In the genomic region with DNA sequence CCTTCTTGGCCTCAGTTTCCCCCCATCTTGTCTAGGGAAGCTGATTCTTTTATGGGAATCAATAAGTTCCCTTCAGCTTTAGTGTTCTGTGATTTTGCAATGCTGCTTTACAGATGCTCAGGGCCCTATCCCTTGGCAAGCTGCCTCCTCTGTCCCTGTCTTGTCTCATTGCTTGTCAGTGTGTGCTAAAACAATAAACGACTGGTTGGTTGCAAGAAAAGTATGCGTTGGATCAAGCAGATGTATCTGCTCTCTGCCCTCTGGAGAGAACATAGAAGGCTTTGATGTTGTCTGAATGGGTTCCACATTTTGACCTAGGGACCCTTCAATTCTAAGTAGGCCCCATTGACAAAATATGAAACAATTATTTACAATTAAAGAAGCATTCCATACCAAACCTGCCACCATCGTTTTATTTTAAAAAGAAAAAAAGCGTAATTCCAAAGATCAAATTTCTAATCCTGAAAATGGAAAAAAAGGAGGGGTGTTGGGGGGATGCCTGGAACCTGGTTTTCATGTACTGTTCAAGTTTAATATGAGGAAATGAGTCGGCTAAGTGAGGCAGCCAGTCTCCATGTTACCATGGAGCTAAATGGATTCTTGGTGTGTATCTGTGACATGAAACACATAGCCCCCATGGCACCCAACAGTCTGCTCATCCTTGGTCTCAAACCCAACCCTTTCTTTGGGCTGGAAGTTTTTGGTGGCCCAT, we compare ENCODE assay signal across 15 cellular contexts. TPM values are rescaled to one million over a fixed set of nuclear protein-coding genes. Genes with fewer than 3 reads are reported as not detected.
DNase-seq lines count a peak whose midpoint lies in the region.
"Had no signal": no experiment of that assay in that cellular context is flagged by ENCODE, and none has a peak within 500 bp of the region (broad histone marks: within the 10 kb centered on the region; RNA-seq: fewer than 3 reads in every experiment).

No MANE protein-coding gene starts in this region.

- H3K9ac ChIP-seq in skeletal muscle tissue (ENCODE audit: low read depth in 1 of 3, low read length in 3 of 3), result no peak overlapping the region

- peak overlapping the region; percentile 7 for H3K27ac ChIP-seq in skeletal muscle tissue (ENCODE audit: low read depth, low read length)
- H3K27ac ChIP-seq: brain microvascular endothelial cell, foreskin keratinocyte had no signal

- no peaks in the 10 kb centered on the region for H3K9me3 ChIP-seq in skeletal muscle tissue (ENCODE audit: control insufficient read depth in 3 of 3, low read length in 3 of 3)

- H3K36me3 ChIP-seq in skeletal muscle tissue (ENCODE audit: control insufficient read depth in 3 of 3, insufficient read depth in 3 of 3, low read length in 3 of 3), result no peaks in the 10 kb centered on the region
- H3K36me3 ChIP-seq: brain microvascular endothelial cell had no signal

- DNase-seq in GM04504 (ENCODE audit: low read depth) (peak; percentile 65), amniotic epithelial cell (ENCODE audit: low read depth) (peak; percentile 81), hepatic stellate cell (ENCODE audit: low spot score) (peak; percentile 34), middle frontal gyrus (ENCODE audit: extremely low spot score, low spot score) (no peak), inferior parietal cortex (ENCODE audit: extremely low spot score) (no peak), Ammon's horn (ENCODE audit: low spot score) (no peak)
- DNase-seq: activated naive CD4-positive, alpha-beta T cell treated with Interleukin-2 at 50 U/mL for 16 hours; brain microvascular endothelial cell; foreskin keratinocyte; NCI-H2029 treated with DMSO at 0.1 percent for 48 hours; NCI-H524 treated with DMSO at 0.1 percent for 48 hours; retina; T1000 had no signal

- H3K4me3 ChIP-seq in skeletal muscle tissue (ENCODE audit: low read length in 3 of 3), result no peak overlapping the region
- H3K4me3 ChIP-seq: lung had no signal

- no peaks in the 10 kb centered on the region for H3K4me1 ChIP-seq in skeletal muscle tissue (ENCODE audit: control insufficient read depth in 3 of 3, insufficient read depth in 3 of 3, low read length in 3 of 3)
- H3K4me1 ChIP-seq: foreskin keratinocyte had no signal

- no peaks in the 10 kb centered on the region for H3K27me3 ChIP-seq in skeletal muscle tissue (ENCODE audit: control insufficient read depth in 3 of 3, insufficient read depth in 3 of 3, low read length in 3 of 3)
- H3K27me3 ChIP-seq: brain microvascular endothelial cell, foreskin keratinocyte had no signal

RNA-seq across cellular contexts. Expression of gene TARS1, which starts 31.2 kb away (rescaled TPM):
- 84.0 TPM for total RNA-seq in skeletal muscle tissue

Comparison
In these comparisons a context has a peak if more than half of its experiments do, and no peak if none do; other contexts are left out.
1. DNase-seq: peak in GM04504 (single experiment), amniotic epithelial cell (single experiment) and hepatic stellate cell (single experiment); none in middle frontal gyrus (single experiment), inferior parietal cortex (single experiment) and Ammon's horn (single experiment).